Comparison of ENCODE assay signal across 15 cellular contexts in the genomic region with DNA sequence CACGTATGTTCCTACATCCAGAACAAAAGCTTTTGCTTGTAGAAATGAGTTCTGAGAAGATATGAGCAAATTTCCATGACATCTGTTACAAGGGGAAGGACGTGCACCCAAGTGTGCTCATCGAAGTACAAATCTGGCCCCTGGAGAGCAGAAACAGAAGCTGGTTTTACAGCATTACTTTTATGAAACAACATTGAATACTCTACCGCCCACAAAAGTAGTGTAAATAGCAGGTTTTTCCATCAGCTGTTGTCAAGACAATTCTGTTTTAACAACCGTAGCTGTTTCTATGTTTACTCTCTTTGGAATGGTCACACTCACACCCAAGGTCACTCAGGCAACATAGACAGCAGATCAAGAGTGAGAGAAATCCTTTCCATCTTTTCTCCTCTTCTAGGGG.
"Had no signal": no experiment of that assay in that cellular context is flagged by ENCODE, and none has a peak within 500 bp of the region (broad histone marks: within the 10 kb centered on the region; RNA-seq: fewer than 3 reads in every experiment).

No MANE protein-coding gene starts in this region.

- H3K36me3 Mint-ChIP-seq: activated naive CD4-positive, alpha-beta T cell treated with anti-CD3 and anti-CD28 coated beads, Interleukin-2, amount 10 ng/mL, durations not matched to agents 7 days and 5 days; memory B cell; natural killer cell treated with Interleukin-12 subunit alpha and Interleukin-12 subunit beta and Interleukin-15 and Interleukin-18, amount 100 ng/mL, for 72 hours had no signal

- H3K4me3 Mint-ChIP-seq: activated naive CD4-positive, alpha-beta T cell treated with anti-CD3 and anti-CD28 coated beads, Interleukin-2, amount 10 ng/mL, durations not matched to agents 7 days and 5 days; memory B cell; natural killer cell treated with Interleukin-12 subunit alpha and Interleukin-12 subunit beta and Interleukin-15 and Interleukin-18, amount 100 ng/mL, for 72 hours; stimulated activated naive CD8-positive, alpha-beta T cell treated with anti-CD3 and anti-CD28 coated beads, Interleukin-15, Interleukin-2, amounts not matched to agents 100 ng/mL and 50 ng/mL, for 24 hours had no signal

- H3K9me3 ChIP-seq: left lung had no signal

- H3K27ac Mint-ChIP-seq: activated naive CD4-positive, alpha-beta T cell treated with anti-CD3 and anti-CD28 coated beads, Interleukin-2, amount 10 ng/mL, durations not matched to agents 7 days and 5 days; memory B cell; natural killer cell treated with Interleukin-12 subunit alpha and Interleukin-12 subunit beta and Interleukin-15 and Interleukin-18, amount 100 ng/mL, for 72 hours; stimulated activated naive CD8-positive, alpha-beta T cell treated with anti-CD3 and anti-CD28 coated beads, Interleukin-15, Interleukin-2, amounts not matched to agents 100 ng/mL and 50 ng/mL, for 24 hours had no signal

- H3K4me3 ChIP-seq: cardiac muscle cell, left lung, skin epidermis had no signal

- H3K27ac ChIP-seq: cardiac muscle cell, left lung had no signal

- ATAC-seq: activated CD4-positive, CD25-positive, alpha-beta regulatory T cell treated with anti-CD3 and anti-CD28 coated beads, Interleukin-2, amount 50 U/mL, for 24 hours; esophagus mucosa; natural killer cell treated with Interleukin-12 subunit alpha and Interleukin-12 subunit beta and Interleukin-15 and Interleukin-18, amount 100 ng/mL, for 72 hours had no signal

- H3K9me3 Mint-ChIP-seq: activated naive CD4-positive, alpha-beta T cell treated with anti-CD3 and anti-CD28 coated beads, Interleukin-2, amount 10 ng/mL, durations not matched to agents 7 days and 5 days; natural killer cell treated with Interleukin-12 subunit alpha and Interleukin-12 subunit beta and Interleukin-15 and Interleukin-18, amount 100 ng/mL, for 72 hours; stimulated activated naive CD8-positive, alpha-beta T cell treated with anti-CD3 and anti-CD28 coated beads, Interleukin-15, Interleukin-2, amounts not matched to agents 100 ng/mL and 50 ng/mL, for 24 hours had no signal

- H3K4me1 Mint-ChIP-seq: activated naive CD4-positive, alpha-beta T cell treated with anti-CD3 and anti-CD28 coated beads, Interleukin-2, amount 10 ng/mL, durations not matched to agents 7 days and 5 days; memory B cell had no signal

- H3K27me3 Mint-ChIP-seq: activated naive CD4-positive, alpha-beta T cell treated with anti-CD3 and anti-CD28 coated beads, Interleukin-2, amount 10 ng/mL, durations not matched to agents 7 days and 5 days had no signal

- DNase-seq: activated CD4-positive, alpha-beta T cell treated with anti-CD3 and anti-CD28 coated beads, Interleukin-2, amount 50 U/mL, for 4 hours; activated naive CD4-positive, alpha-beta T cell treated with anti-CD3 and anti-CD28 coated beads, Interleukin-2, amount 10 ng/mL, durations not matched to agents 7 days and 5 days; activated T-cell treated with anti-CD3 and anti-CD28 coated beads for 4 hours; hippocampal formation; kidney; left lung; stimulated activated CD4-positive, alpha-beta T cell treated with anti-CD3 and anti-CD28 coated beads, Interleukin-4, amount 100 ng/mL, for 24 hours; T-helper 9 cell had no signal

- H3K36me3 ChIP-seq: cardiac muscle cell, left lung had no signal
